18 cellular contexts compared by ENCODE assay signal in genomic region chr20:32520927-32521203, GRCh38.
DNase-seq lines count a peak whose midpoint lies in the region; ATAC-seq and TF ChIP-seq lines count a peak whose summit lies in the region.
"Had no signal": no experiment of that assay in that cellular context is flagged by ENCODE, and none has a peak within 500 bp of the region (broad histone marks: within the 10 kb centered on the region; RNA-seq: fewer than 3 reads in every experiment).

No MANE protein-coding gene starts in this region.

- peak overlapping the region; percentile 59 for H3K27ac Mint-ChIP-seq in activated naive CD4-positive, alpha-beta T cell treated with anti-CD3 and anti-CD28 coated beads, Interleukin-2, amount 50 U/mL, for 24 hours
- H3K27ac Mint-ChIP-seq in activated naive CD8-positive, alpha-beta T cell treated with anti-CD3 and anti-CD28 coated beads for 36 hours: peak overlapping the region; percentile 54
- H3K27ac Mint-ChIP-seq: HFFc6 had no signal

- no peak overlapping the region for H3K4me3 ChIP-seq in DND-41 (ENCODE audit: low read depth in 1 of 2, low read length in 2 of 2)
- no peak overlapping the region for H3K4me3 ChIP-seq in osteoblast (ENCODE audit: insufficient read depth, low read length)
- no peak overlapping the region for H3K4me3 ChIP-seq in left ventricle myocardium inferior

- no peaks in the 10 kb centered on the region for H3K9me3 Mint-ChIP-seq in activated naive CD4-positive, alpha-beta T cell treated with anti-CD3 and anti-CD28 coated beads, Interleukin-2, amount 50 U/mL, for 24 hours
- H3K9me3 Mint-ChIP-seq in activated naive CD8-positive, alpha-beta T cell treated with anti-CD3 and anti-CD28 coated beads for 36 hours: no peaks in the 10 kb centered on the region
- H3K9me3 Mint-ChIP-seq: HFFc6 had no signal

- TF ChIP-seq CTCF in DND-41 (IDR thresholded peaks at IDR 0.05; ENCODE audit: borderline replicate concordance, extremely low read depth, low read length, poor library complexity, severe bottlenecking) (no peak), osteoblast (IDR thresholded peaks at IDR 0.05; ENCODE audit: extremely low read depth, low read depth, low read length) (no peak), left ventricle myocardium inferior (IDR thresholded peaks at IDR 0.05; ENCODE audit: borderline replicate concordance) (no peak)

- no peak overlapping the region for H3K9ac ChIP-seq in DND-41 (ENCODE audit: low read depth, low read length)

- H4K20me1 ChIP-seq in DND-41 (ENCODE audit: insufficient read depth, low read length): no peaks in the 10 kb centered on the region; the same call in 1 of the 2 replicates
- no peaks in the 10 kb centered on the region for H4K20me1 ChIP-seq in osteoblast (ENCODE audit: insufficient read depth, low read length)

- H3K79me2 ChIP-seq in DND-41 (ENCODE audit: insufficient read depth, low read length) (no peaks in the 10 kb centered on the region), osteoblast (ENCODE audit: insufficient read depth, low read length) (no peaks in the 10 kb centered on the region)

- H3K9me3 ChIP-seq in DND-41 (ENCODE audit: insufficient read depth, low read length, severe bottlenecking) (no peaks in the 10 kb centered on the region), osteoblast (ENCODE audit: low read depth, low read length) (no peaks in the 10 kb centered on the region), left ventricle myocardium inferior (replicated peaks) (no peaks in the 10 kb centered on the region)
- H3K9me3 ChIP-seq: BE2C had no signal

- H3K27me3 Mint-ChIP-seq in activated naive CD4-positive, alpha-beta T cell treated with anti-CD3 and anti-CD28 coated beads, Interleukin-2, amount 50 U/mL, for 24 hours: no peaks in the 10 kb centered on the region
- H3K27me3 Mint-ChIP-seq in activated naive CD8-positive, alpha-beta T cell treated with anti-CD3 and anti-CD28 coated beads for 36 hours: no peaks in the 10 kb centered on the region

- no peaks in the 10 kb centered on the region for H3K27me3 ChIP-seq in DND-41 (ENCODE audit: insufficient read depth, low read length, poor library complexity)
- peaks cover 11% of the 10 kb centered on the region for H3K27me3 ChIP-seq in osteoblast (ENCODE audit: insufficient read depth, low read length)
- H3K27me3 ChIP-seq in left ventricle myocardium inferior (ENCODE audit: low read depth): no peaks in the 10 kb centered on the region
- H3K27me3 ChIP-seq: BE2C had no signal

- DNase-seq in activated naive CD4-positive, alpha-beta T cell (lab: John Stamatoyannopoulos, UW): no peak
- no peak for DNase-seq in DND-41
- no peak for DNase-seq in activated naive CD8-positive, alpha-beta T cell treated with anti-CD3 and anti-CD28 coated beads for 36 hours
- peak; percentile 37 for DNase-seq in osteoblast (ENCODE audit: insufficient read length, low spot score, missing footprints)
- DNase-seq in activated T-cell treated with anti-CD3 and anti-CD28 coated beads, Interleukin-2, amount 50 U/mL, for 48 hours: no peak
- no peak for DNase-seq in left ventricle myocardium inferior
- no peak for DNase-seq in D341Med (ENCODE audit: low spot score)
- DNase-seq: BE2C; DMS 273 treated with DMSO at 0.1 percent for 48 hours; H7; HFFc6; MM.1S; NCI-H1092 treated with DMSO at 0.1 percent for 48 hours; NCI-H1694; NK-92 treated with Interleukin-12 subunit alpha and Interleukin-12 subunit beta, amount 100 ng/mL, for 24 hours had no signal

- no peaks in the 10 kb centered on the region for H3K36me3 Mint-ChIP-seq in activated naive CD4-positive, alpha-beta T cell treated with anti-CD3 and anti-CD28 coated beads, Interleukin-2, amount 50 U/mL, for 24 hours
- peaks cover 9% of the 10 kb centered on the region for H3K36me3 Mint-ChIP-seq in activated naive CD8-positive, alpha-beta T cell treated with anti-CD3 and anti-CD28 coated beads for 36 hours

- H3K4me1 ChIP-seq in DND-41 (ENCODE audit: insufficient read depth, low read length): peaks cover 4% of the 10 kb centered on the region; the same call in 1 of the 2 replicates
- H3K4me1 ChIP-seq in osteoblast (ENCODE audit: insufficient read depth, low read length): no peaks in the 10 kb centered on the region
- peaks cover 59% of the 10 kb centered on the region for H3K4me1 ChIP-seq in left ventricle myocardium inferior

- H3K4me2 ChIP-seq in DND-41 (ENCODE audit: insufficient read depth, low read length) (no peak overlapping the region), osteoblast (ENCODE audit: insufficient read depth, low read length) (no peak overlapping the region)

- H3K4me1 Mint-ChIP-seq in activated naive CD4-positive, alpha-beta T cell treated with anti-CD3 and anti-CD28 coated beads, Interleukin-2, amount 50 U/mL, for 24 hours: peaks cover 58% of the 10 kb centered on the region
- H3K4me1 Mint-ChIP-seq in activated naive CD8-positive, alpha-beta T cell treated with anti-CD3 and anti-CD28 coated beads for 36 hours: peaks cover 51% of the 10 kb centered on the region

- no peak for ATAC-seq in DND-41 (ENCODE audit: insufficient read depth, low read depth)
- ATAC-seq: Right ventricle myocardium inferior had no signal

- peak overlapping the region; percentile 65 for H3K27ac ChIP-seq in DND-41 (ENCODE audit: low read length)
- no peak overlapping the region for H3K27ac ChIP-seq in osteoblast (ENCODE audit: low read depth, low read length)
- no peak overlapping the region for H3K27ac ChIP-seq in left ventricle myocardium inferior (replicated peaks)
- H3K27ac ChIP-seq: HL-60 had no signal

- intact Hi-C loops in left ventricle myocardium inferior (cut with micrococcal nuclease): loop anchor here (2.0 kb wide), 1 partner anchor 132 kb away; no protein-coding TSS in a partner anchor

- no peak overlapping the region for H3K4me3 Mint-ChIP-seq in activated naive CD4-positive, alpha-beta T cell treated with anti-CD3 and anti-CD28 coated beads, Interleukin-2, amount 50 U/mL, for 24 hours
- H3K4me3 Mint-ChIP-seq in activated naive CD8-positive, alpha-beta T cell treated with anti-CD3 and anti-CD28 coated beads for 36 hours: no peak overlapping the region
- H3K4me3 Mint-ChIP-seq: HFFc6 had no signal

- peaks cover 84% of the 10 kb centered on the region for H3K36me3 ChIP-seq in DND-41 (ENCODE audit: insufficient read depth, low read length)
- no peaks in the 10 kb centered on the region for H3K36me3 ChIP-seq in osteoblast (ENCODE audit: insufficient read depth, low read length)
- no peaks in the 10 kb centered on the region for H3K36me3 ChIP-seq in left ventricle myocardium inferior
- H3K36me3 ChIP-seq: BE2C had no signal

- no peak overlapping the region for H2AFZ ChIP-seq in DND-41 (ENCODE audit: low read depth, low read length)
- no peak overlapping the region for H2AFZ ChIP-seq in osteoblast (ENCODE audit: low read length)
